In the genomic region with DNA sequence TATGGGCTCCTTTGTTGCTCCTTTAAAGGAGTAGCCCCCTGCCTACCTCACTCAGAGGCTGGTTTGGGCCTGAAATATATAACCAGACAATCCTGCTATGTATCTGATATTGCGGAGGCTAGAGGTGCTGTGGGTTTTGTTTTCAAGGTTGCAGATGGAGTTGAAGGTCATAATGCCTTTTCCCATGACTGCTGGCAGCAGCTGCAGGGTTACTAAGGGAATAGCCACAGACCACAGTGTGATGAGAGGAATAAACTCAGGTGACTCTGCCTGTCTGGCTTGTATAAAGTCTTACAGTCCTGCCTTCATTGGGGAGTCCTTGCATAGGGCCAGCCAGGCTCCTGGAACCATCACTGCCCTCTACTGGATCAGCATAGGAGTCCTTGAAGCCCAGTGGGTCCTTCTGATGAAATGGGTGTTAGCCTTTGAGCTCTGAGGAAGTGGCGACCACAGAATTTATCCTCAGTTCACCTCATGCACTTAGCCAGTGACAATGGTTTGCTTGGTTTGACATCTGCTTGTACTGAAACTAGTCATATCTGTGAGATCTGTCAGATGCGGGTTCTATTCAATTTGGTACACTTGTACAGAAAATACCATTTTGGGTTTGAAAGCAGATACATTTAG, we compare ENCODE assay signal across 9 cellular contexts.
A peak's percentile ranks its signal among the peaks of the same experiment; 100 is the strongest.
DNase-seq lines count a peak whose midpoint lies in the region; ATAC-seq and TF ChIP-seq lines count a peak whose summit lies in the region.
"Had no signal": no experiment of that assay in that cellular context is flagged by ENCODE, and none has a peak within 500 bp of the region (broad histone marks: within the 10 kb centered on the region; RNA-seq: fewer than 3 reads in every experiment).

No MANE protein-coding gene starts in this region.

- peak; percentile 74 for ATAC-seq in DND-41 (ENCODE audit: insufficient read depth, low read depth)
- peak; percentile 93 for ATAC-seq in GM19397 (IDR thresholded peaks at IDR 0.05; ENCODE audit: unreplicated experiment)
- peak; percentile 97 for ATAC-seq in HG03354 (IDR thresholded peaks at IDR 0.05; ENCODE audit: poor library complexity, severe bottlenecking, unreplicated experiment)
- peak; percentile 62; the same call in 1 of the 2 replicates for ATAC-seq in Panc1

- intact Hi-C loops in Panc1 (cut with micrococcal nuclease; ENCODE audit: unreplicated experiment) (loop anchor here (1.0 kb wide), 1 partner anchor 34 kb away; no protein-coding TSS in a partner anchor), sigmoid colon (cut with DNase I) (no loop called here)

- no peaks in the 10 kb centered on the region for H3K27me3 ChIP-seq in DND-41 (ENCODE audit: insufficient read depth, low read length, poor library complexity)
- no peaks in the 10 kb centered on the region for H3K27me3 ChIP-seq in Panc1 (ENCODE audit: control insufficient read depth, insufficient read depth, low read length)
- no peaks in the 10 kb centered on the region for H3K27me3 ChIP-seq in sigmoid colon
- H3K27me3 ChIP-seq: ascending aorta had no signal

- H3K27ac ChIP-seq in DND-41 (ENCODE audit: low read length) (no peak overlapping the region), Panc1 (ENCODE audit: low read length) (no peak overlapping the region), sigmoid colon (no peak overlapping the region)
- H3K27ac ChIP-seq: ascending aorta had no signal

- H3K36me3 ChIP-seq in DND-41 (ENCODE audit: insufficient read depth, low read length) (no peaks in the 10 kb centered on the region), Panc1 (ENCODE audit: control insufficient read depth, insufficient read depth, low read length) (no peaks in the 10 kb centered on the region), sigmoid colon (no peaks in the 10 kb centered on the region)
- H3K36me3 ChIP-seq: ascending aorta had no signal

- no TSS peak for BruUV-seq in Panc1 (replicated peaks; lab: Mats Ljungman, UMichigan)

- peak overlapping the region; percentile 86 to 96 (median 92) for H3K27ac Mint-ChIP-seq in immature natural killer cell

- H3K9me3 Mint-ChIP-seq in immature natural killer cell: no peaks in the 10 kb centered on the region

- H3K4me1 Mint-ChIP-seq in immature natural killer cell: peaks cover 37 to 47% of the 10 kb centered on the region in 2 donors

- H3K4me3 Mint-ChIP-seq in immature natural killer cell: peak overlapping the region; percentile 48 to 80 (median 71)

- TF ChIP-seq POLR2A in sigmoid colon (IDR thresholded peaks at IDR 0.05): no peak

- H3K4me3 ChIP-seq in DND-41 (ENCODE audit: low read depth in 1 of 2, low read length in 2 of 2): no peak overlapping the region
- H3K4me3 ChIP-seq in Panc1 (ENCODE audit: low read depth in 2 of 2, low read length in 2 of 2): no peak overlapping the region
- no peak overlapping the region for H3K4me3 ChIP-seq in sigmoid colon
- H3K4me3 ChIP-seq: ascending aorta had no signal

- DNase-seq in DND-41 (peak; percentile 30), Panc1 (ENCODE audit: low read depth, low spot score) (no peak), amniotic epithelial cell (ENCODE audit: low read depth) (peak; percentile 68), immature natural killer cell (peak; percentile 70 to 83 (median 79)), sigmoid colon (no peak)
- DNase-seq in stimulated activated CD8-positive, alpha-beta memory T cell treated with anti-CD3 and anti-CD28 coated beads, Interleukin-7, amount 100 ng/mL, for 4 hours (ENCODE audit: low read depth in 2 of 2): peak; percentile 17 to 21

- peak; percentile 41 for TF ChIP-seq CTCF in DND-41 (IDR thresholded peaks at IDR 0.05; ENCODE audit: borderline replicate concordance, extremely low read depth, low read length, poor library complexity, severe bottlenecking)
- peak; percentile 30; the same call in 1 of the 2 replicates for TF ChIP-seq CTCF in Panc1 (IDR thresholded peaks at IDR 0.05)
- TF ChIP-seq CTCF in sigmoid colon (IDR thresholded peaks at IDR 0.05): no peak

- no peak overlapping the region for H3K4me2 ChIP-seq in DND-41 (ENCODE audit: insufficient read depth, low read length)

- no peaks in the 10 kb centered on the region for H3K9me3 ChIP-seq in DND-41 (ENCODE audit: insufficient read depth, low read length, severe bottlenecking)
- no peaks in the 10 kb centered on the region for H3K9me3 ChIP-seq in Panc1 (ENCODE audit: control insufficient read depth, insufficient read depth, low read depth, low read length)
- no peaks in the 10 kb centered on the region for H3K9me3 ChIP-seq in sigmoid colon
- H3K9me3 ChIP-seq: ascending aorta had no signal

- in situ Hi-C loops in Panc1 (cut with HindIII; ENCODE audit: low pct_unique_long_range_greater_than_20kb, low sequenced_read_pairs): no loop called here

- WGBS in sigmoid colon, 2 donors: 71 to 81% methylated on average over 3 of the region's 3 CpGs

- TF ChIP-seq EP300 in sigmoid colon (IDR thresholded peaks at IDR 0.05): no peak

- H3K79me2 ChIP-seq in DND-41 (ENCODE audit: insufficient read depth, low read length): no peaks in the 10 kb centered on the region

- H3K36me3 Mint-ChIP-seq in immature natural killer cell: no peaks in the 10 kb centered on the region

- H3K27me3 Mint-ChIP-seq in immature natural killer cell (ENCODE audit: low read depth in 3 of 3): peaks cover 0 to 2% (median 0%) of the 10 kb centered on the region in 3 donors

- H2AFZ ChIP-seq in DND-41 (ENCODE audit: low read depth, low read length): no peak overlapping the region

- CTCF ChIA-PET in Panc1 (lab: Charles Lee): no interaction called here

- H3K9ac ChIP-seq in DND-41 (ENCODE audit: low read depth, low read length): no peak overlapping the region

- H3K4me1 ChIP-seq in DND-41 (ENCODE audit: insufficient read depth, low read length): peaks cover 10% of the 10 kb centered on the region
- no peaks in the 10 kb centered on the region for H3K4me1 ChIP-seq in Panc1 (ENCODE audit: control insufficient read depth, insufficient read depth, low read length)
- no peaks in the 10 kb centered on the region for H3K4me1 ChIP-seq in sigmoid colon
- H3K4me1 ChIP-seq: ascending aorta had no signal

- no peaks in the 10 kb centered on the region for H4K20me1 ChIP-seq in DND-41 (ENCODE audit: insufficient read depth, low read length)

- POLR2A ChIA-PET in Panc1 (lab: Charles Lee): no interaction called here

Comparison
In these comparisons a context has a peak if more than half of its experiments do, and no peak if none do; other contexts are left out.
1. DNase-seq: peak in DND-41 (single experiment), amniotic epithelial cell (single experiment), immature natural killer cell (3 of 3) and stimulated activated CD8-positive, alpha-beta memory T cell treated with anti-CD3 and anti-CD28 coated beads, Interleukin-7, amount 100 ng/mL, for 4 hours (2 of 2); none in Panc1 (single experiment) and sigmoid colon (single experiment).
2. CTCF ChIP-seq: peak in DND-41 (single experiment) and Panc1 (single experiment); none in sigmoid colon (0 of 4).
3. Peak in every context shown above with its lines, with median percentiles within 50 percentile points of each other: ATAC-seq.